In genomic region chr5:112420111-112420864, GRCh38 we compare ENCODE assay signal across 8 cellular contexts. TPM values are rescaled to one million over a fixed set of nuclear protein-coding genes. Genes with fewer than 3 reads are reported as not detected.
DNase-seq lines count a peak whose midpoint lies in the region; ATAC-seq, FAIRE-seq and TF ChIP-seq lines count a peak whose summit lies in the region.

No MANE protein-coding gene starts in this region.

- intact Hi-C loops in GM12878 (cut with micrococcal nuclease; ENCODE audit: unreplicated experiment): loop anchor here (1.0 to 2.0 kb wide), 4 partner anchors 109 to 245 kb away; no protein-coding TSS in a partner anchor
- intact Hi-C loops in CD4-positive, alpha-beta T cell (cut with DNase I, micrococcal nuclease): no loop called here

- H2AFZ ChIP-seq in GM12878 (ENCODE audit: control insufficient read depth, low read depth, low read length): peak overlapping the region; percentile 92

- no peaks in the 10 kb centered on the region for H3K36me3 Mint-ChIP-seq in CD4-positive, alpha-beta T cell (ENCODE audit: low read depth)

- CTCF ChIA-PET in GM12878 (lab: Yijun Ruan, JAX): interaction anchor here (0.6 to 6.8 kb wide), 30 partner anchors 11 to 1210 kb away, joined by 3 to 78 read pairs (median 4); no protein-coding TSS in a partner anchor
- CTCF ChIA-PET in CD4-positive, alpha-beta T cell (lab: Charles Lee): no interaction called here

- peak; percentile 45 for DNase-seq in EL
- peak; percentile 50 for DNase-seq in HK-2 (ENCODE audit: unreplicated experiment)
- DNase-seq in NT2/D1 (ENCODE audit: low read depth, low spot score): no peak
- DNase-seq in GM12878 (ENCODE audit: low read depth, low spot score): peak; percentile 9
- DNase-seq in hippocampal formation (lab: John Stamatoyannopoulos, UW): peak; percentile 55 to 78
- DNase-seq in pulmonary artery endothelial cell (ENCODE audit: low read depth, low spot score): peak; percentile 57
- DNase-seq in CD4-positive, alpha-beta T cell: no peak

- no peak overlapping the region for H3K27ac ChIP-seq in GM12878 (ENCODE audit: control insufficient read depth, insufficient read depth)
- H3K27ac ChIP-seq in CD4-positive, alpha-beta T cell (ENCODE audit: low read depth, low read length): no peak overlapping the region

- WGBS in GM12878 (ENCODE audit: insufficient coverage, insufficient replicate concordance, low lambda C conversion rate, missing lambda C conversion rate): 7% methylated on average over 37 of the region's 51 CpGs

- H3K36me3 ChIP-seq in NT2/D1 (ENCODE audit: insufficient read depth, insufficient read length, low read length) (no peaks in the 10 kb centered on the region), GM12878 (ENCODE audit: control insufficient read depth in 2 of 2, insufficient read depth in 2 of 2, low read length in 1 of 2) (no peaks in the 10 kb centered on the region)

- H3K4me3 ChIP-seq in NT2/D1 (ENCODE audit: insufficient read length, low read depth) (peak overlapping the region; percentile 73), GM12878 (peak overlapping the region; percentile 62)

- BruUV-seq in GM12878 (replicated peaks; lab: Mats Ljungman, UMichigan): no TSS peak

- RAD21 ChIA-PET in GM12878 (lab: Charles Lee; ENCODE audit: unreplicated experiment): interaction anchor here (0.6 to 3.3 kb wide), 15 partner anchors 10 to 251 kb away, joined by 3 to 42 read pairs (median 4); no protein-coding TSS in a partner anchor

- ATAC-seq in GM21367 (IDR thresholded peaks at IDR 0.05; ENCODE audit: unreplicated experiment) (peak; percentile 90), GM12878 (peak; percentile 97)
- ATAC-seq in CD4-positive, alpha-beta T cell (ENCODE audit: poor library complexity): no peak

- H3K4me1 Mint-ChIP-seq in CD4-positive, alpha-beta T cell (ENCODE audit: low read depth): peaks cover 8% of the 10 kb centered on the region

- no peak overlapping the region for H3K27ac Mint-ChIP-seq in CD4-positive, alpha-beta T cell

- FAIRE-seq in GM12878 (lab: Jason Lieb, UNC): no peak

- peak overlapping the region; percentile 60 for H3K4me2 ChIP-seq in GM12878 (ENCODE audit: control insufficient read depth, insufficient read depth)

- H3K79me2 ChIP-seq in GM12878 (ENCODE audit: control insufficient read depth, insufficient read depth, low read length): no peaks in the 10 kb centered on the region

- TF ChIP-seq EP300 in GM12878 (IDR thresholded peaks at IDR 0.05; ENCODE audit: borderline replicate concordance in 1 of 2, control insufficient read depth in 1 of 2, low read depth in 2 of 2, low read length in 2 of 2): no peak

- peaks cover 49% of the 10 kb centered on the region for H3K27me3 ChIP-seq in NT2/D1 (ENCODE audit: insufficient read depth, insufficient read length)
- peaks cover 0 to 10% of the 10 kb centered on the region in 2 experiments for H3K27me3 ChIP-seq in GM12878 (replicated peaks in 1 of 2; ENCODE audit: control insufficient read depth in 2 of 2, insufficient read depth in 2 of 2, low read length in 1 of 2)
- peaks cover 60% of the 10 kb centered on the region for H3K27me3 ChIP-seq in CD4-positive, alpha-beta T cell (ENCODE audit: control insufficient read depth, insufficient read depth, low read length)

- POLR2A ChIA-PET in GM12878 (lab: Charles Lee): interaction anchor here (0.5 kb wide), 1 partner anchor 186 kb away, joined by 3 read pairs; no protein-coding TSS in a partner anchor
- POLR2A ChIA-PET in CD4-positive, alpha-beta T cell (lab: Charles Lee): no interaction called here

- H3K4me3 Mint-ChIP-seq in CD4-positive, alpha-beta T cell: no peak overlapping the region

- peak; percentile 75 to 87 (median 87) for TF ChIP-seq CTCF in GM12878 (IDR thresholded peaks at IDR 0.05 in 2 of 3, conservative IDR thresholded peaks at IDR 0.05 in 1 of 3; ENCODE audit: control insufficient read depth in 2 of 3, extremely low read depth in 1 of 3, insufficient read depth in 1 of 3, low read depth in 3 of 3, low read length in 3 of 3)
- no peak for TF ChIP-seq CTCF in CD4-positive, alpha-beta T cell (IDR thresholded peaks at IDR 0.05)

- no peaks in the 10 kb centered on the region for H4K20me1 ChIP-seq in GM12878 (ENCODE audit: control insufficient read depth, insufficient read depth)

- H3K9me3 Mint-ChIP-seq in CD4-positive, alpha-beta T cell: peaks cover 3% of the 10 kb centered on the region

- H3K9ac ChIP-seq in NT2/D1 (ENCODE audit: insufficient read length, low read depth): peak overlapping the region; percentile 77
- no peak overlapping the region for H3K9ac ChIP-seq in GM12878 (ENCODE audit: control insufficient read depth, insufficient read depth, low read length)

- TF ChIP-seq RAD21 in GM12878 (IDR thresholded peaks at IDR 0.05; ENCODE audit: insufficient read depth, low read depth, low read length): peak; percentile 82

- in situ Hi-C loops in GM12878 (cut with MboI): loop anchor here (5.0 kb wide), 1 partner anchor 248 kb away; no protein-coding TSS in a partner anchor

- SMC1A ChIA-PET in GM12878 (lab: Charles Lee; ENCODE audit: uncharacterized antibody, unreplicated experiment): interaction anchor here (0.8 to 3.4 kb wide), 8 partner anchors 72 to 245 kb away, joined by 3 to 30 read pairs (median 4); no protein-coding TSS in a partner anchor

- H3K4me1 ChIP-seq in NT2/D1 (ENCODE audit: insufficient read depth, insufficient read length) (no peaks in the 10 kb centered on the region), GM12878 (ENCODE audit: control insufficient read depth, insufficient read depth, low read length) (no peaks in the 10 kb centered on the region)

- H3K27me3 Mint-ChIP-seq in CD4-positive, alpha-beta T cell: peaks cover 67% of the 10 kb centered on the region

- TF ChIP-seq POLR2A in GM12878 (IDR thresholded peaks at IDR 0.05; ENCODE audit: low read depth, low read length): no peak

- H3K9me3 ChIP-seq in NT2/D1 (ENCODE audit: insufficient read depth, low read length): no peaks in the 10 kb centered on the region
- H3K9me3 ChIP-seq in GM12878 (replicated peaks; ENCODE audit: control insufficient read depth, insufficient read depth, low read length): no peaks in the 10 kb centered on the region
- H3K9me3 ChIP-seq in CD4-positive, alpha-beta T cell (ENCODE audit: control insufficient read depth, low read length): no peaks in the 10 kb centered on the region

TF ChIP-seq in GM12878, 131 proteins besides CTCF, POLR2A, EP300 and RAD21:
- peak; percentile 79; the same call in 1 of the 2 replicates for TF ChIP-seq SMARCA5 (IDR thresholded peaks at IDR 0.05)
- TF ChIP-seq IKZF1 (conservative IDR thresholded peaks at IDR 0.05): peak; percentile 27; the same call in 1 of the 2 replicates
- no peak for TF ChIP-seq CBX3 (IDR thresholded peaks at IDR 0.05; ENCODE audit: borderline replicate concordance, low read depth)
- TF ChIP-seq HDAC6 (IDR thresholded peaks at IDR 0.05; ENCODE audit: unreplicated experiment): no peak
- no peak for TF ChIP-seq ZSCAN29 (IDR thresholded peaks at IDR 0.05)
- peak; percentile 56; the same call in 1 of the 2 replicates for TF ChIP-seq YY1 (IDR thresholded peaks at IDR 0.05; ENCODE audit: low read depth, low read length)
- no peak for TF ChIP-seq TARDBP (IDR thresholded peaks at IDR 0.05; ENCODE audit: borderline replicate concordance)
- peak; percentile 77 for TF ChIP-seq SMC3 (IDR thresholded peaks at IDR 0.05; ENCODE audit: borderline replicate concordance, low read length)
- peak; percentile 15; the same call in 1 of the 2 replicates for TF ChIP-seq PAX5 (IDR thresholded peaks at IDR 0.05; ENCODE audit: borderline replicate concordance, low read depth, low read length)
- TF ChIP-seq DPF2 (IDR thresholded peaks at IDR 0.05): peak; percentile 47; the same call in 1 of the 2 replicates
- 0 out of 2 replicates have a peak, but pooled peaks have one; percentile 26 for TF ChIP-seq MXI1 (IDR thresholded peaks at IDR 0.05; ENCODE audit: low read depth, low read length)
- TF ChIP-seq TBL1XR1 (IDR thresholded peaks at IDR 0.05; ENCODE audit: low read depth, low read length): no peak
- peak; percentile 63; the same call in 1 of the 2 replicates for TF ChIP-seq LARP7 (IDR thresholded peaks at IDR 0.05)

RNA-seq across cellular contexts. Expression of gene EPB41L4A, which starts 1.2 kb away (rescaled TPM):
- 0.61 and 0.73 TPM in 2 replicates for total RNA-seq in GM12878 (2013; cell fraction: nucleolus; rRNA removed)
- total RNA-seq in GM12878 (2014; rRNA removed) (0.11 and 0.38 TPM in 2 replicates), GM12878 (2014; rRNA removed; fragmentation: Illumina TruSeq; extraction: Trizol) (0.37 and 0.67 TPM in 2 replicates), GM12878 (2021) (0.28 and 1.3 TPM in 2 replicates), pulmonary artery endothelial cell (13.4 and 18.3 TPM in 2 replicates)
- polyA plus RNA-seq in GM12878 (2011; ENCODE audit: low read depth): 0.10 TPM
- polyA plus RNA-seq in GM12878 (2011; rRNA removed) (0.46 and 1.0 TPM in 2 replicates), GM12878 (2014; fragmentation: Illumina TruSeq; extraction: Trizol) (0.29 and 0.73 TPM in 2 replicates), GM12878 (2014; fragmentation: Nextera tagmentation; extraction: Ambion mirVana) (under 1 TPM; 0.20 to 0.47 TPM), GM12878 (2014; rRNA removed) (0.10 and 1.7 TPM in 2 replicates), GM12878 (2016; fragmentation: Nextera tagmentation; extraction: Ambion mirVana) (under 1 TPM; 0.30 to 0.33 TPM)
- polyA plus RNA-seq in GM12878 (2011; cell fraction: cytosol; rRNA removed): 0.07 and 0.09 TPM in 2 replicates
- polyA plus RNA-seq in GM12878 (2011; cell fraction: nucleus; rRNA removed): 0.31 and 0.43 TPM in 2 replicates
- polyA plus RNA-seq in GM12878 (2012): 0.17 and 0.18 TPM in 2 replicates
- polyA minus RNA-seq in GM12878 (2011; rRNA and poly(A)+ RNA removed): 0.88 and 1.7 TPM in 2 replicates
- polyA minus RNA-seq in GM12878 (2011; cell fraction: cytosol; rRNA and poly(A)+ RNA removed): 2.5 TPM in 1 of 2 replicates, not detected in the other
- 0.60 and 1.1 TPM in 2 replicates for polyA minus RNA-seq in GM12878 (2011; cell fraction: nucleus; rRNA and poly(A)+ RNA removed)
- total RNA-seq in CD4-positive, alpha-beta T cell: under 1 TPM in 1 of 2 experiments, not detected in 1; 0.08 TPM

Comparison
In these comparisons a context has a peak if more than half of its experiments do, and no peak if none do; other contexts are left out.
1. DNase-seq: peak in EL (single experiment), HK-2 (single experiment), GM12878 (single experiment), hippocampal formation (2 of 2) and pulmonary artery endothelial cell (single experiment); none in NT2/D1 (single experiment) and CD4-positive, alpha-beta T cell (0 of 10).